Comparison of ENCODE assay signal across 20 cellular contexts in genomic region chr9:32454280-32454679, GRCh38.
"Had no signal": no experiment of that assay in that cellular context is flagged by ENCODE, and none has a peak within 500 bp of the region (broad histone marks: within the 10 kb centered on the region; RNA-seq: fewer than 3 reads in every experiment).

No MANE protein-coding gene starts in this region.

- H3K9me3 ChIP-seq: MG63, SK-N-SH had no signal

- DNase-seq: KBM-7, NCI-H1092, NCI-H1105 treated with DMSO at 0.1 percent for 48 hours, NCI-H1417 treated with DMSO at 0.1 percent for 48 hours, NCI-H146, NCI-H1694 treated with DMSO at 0.1 percent for 48 hours, NCI-H1930, NCI-H2081, NCI-H2107, NCI-H2227 treated with DMSO at 0.1 percent for 48 hours, NCI-H524, NCI-H526 treated with DMSO at 0.1 percent for 48 hours, NCI-H748 treated with DMSO at 0.1 percent for 48 hours, SHP77, SK-N-SH had no signal

- ATAC-seq: Panc1 had no signal

- H3K27ac ChIP-seq: HL-60, RWPE1 had no signal

- H3K36me3 ChIP-seq: MG63 had no signal

- H3K4me2 ChIP-seq: SK-N-SH had no signal

- H3K9ac ChIP-seq: SK-N-SH had no signal

- H3K4me3 ChIP-seq: MG63 had no signal

- H3K27me3 ChIP-seq: MG63 had no signal

- FAIRE-seq: HTR-8/SVneo had no signal
